In the genomic region with DNA sequence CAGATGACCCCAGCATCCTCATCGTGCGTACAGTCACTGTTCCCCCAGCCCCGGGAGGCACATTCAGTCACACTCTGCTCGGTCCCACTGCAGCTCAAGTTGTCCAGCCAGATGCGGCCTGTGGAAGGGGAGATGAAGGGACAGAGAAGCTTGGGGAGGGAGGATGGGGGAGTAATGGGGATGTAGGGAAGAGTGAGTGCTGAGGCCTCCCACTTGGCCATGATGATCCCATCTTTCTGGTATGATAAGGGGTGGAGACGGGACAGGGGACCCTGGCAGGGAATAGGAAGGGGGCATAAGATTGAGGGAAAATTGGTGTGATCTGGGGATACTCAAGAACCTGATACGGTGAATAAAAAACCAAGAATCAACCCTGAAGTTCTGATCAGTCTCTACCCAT, we compare ENCODE assay signal across 12 cellular contexts. TPM values are rescaled to one million over a fixed set of nuclear protein-coding genes. Genes with fewer than 3 reads are reported as not detected.
A peak's percentile ranks its signal among the peaks of the same experiment; 100 is the strongest.
DNase-seq lines count a peak whose midpoint lies in the region; ATAC-seq and TF ChIP-seq lines count a peak whose summit lies in the region.
"Had no signal": no experiment of that assay in that cellular context is flagged by ENCODE, and none has a peak within 500 bp of the region (broad histone marks: within the 10 kb centered on the region; RNA-seq: fewer than 3 reads in every experiment).

No MANE protein-coding gene starts in this region.

- no peak for DNase-seq in activated CD4-positive, alpha-beta T cell treated with anti-CD3 and anti-CD28 coated beads, Interleukin-2, amount 10 ng/mL, durations not matched to agents 7 days and 5 days
- no peak for DNase-seq in activated CD4-positive, alpha-beta T cell treated with anti-CD3 and anti-CD28 coated beads, Interleukin-2, amount 50 U/mL, for 4 hours
- DNase-seq in GM12865 (ENCODE audit: low read depth) (no peak), nephron progenitor cell (no peak), HT-29 (ENCODE audit: low spot score) (no peak), HK-2 (ENCODE audit: unreplicated experiment) (no peak)
- DNase-seq in activated T-helper 2 cell treated with anti-CD3 and anti-CD28 coated beads, Interferon-gamma antibody, Interleukin-2, Interleukin-4, amounts not matched to agents 10 μg/mL and 5 μg/mL and 100 μg/mL, durations not matched to agents 14 hours and 24 hours and 36 hours (ENCODE audit: low spot score) = no peak
- DNase-seq: activated CD4-positive, alpha-beta T cell treated with anti-CD3 and anti-CD28 coated beads for 36 hours had no signal

- H3K9me3 Mint-ChIP-seq in activated CD4-positive, alpha-beta T cell treated with anti-CD3 and anti-CD28 coated beads, Interleukin-2, amount 10 ng/mL, durations not matched to agents 7 days and 5 days = no peaks in the 10 kb centered on the region
- H3K9me3 Mint-ChIP-seq in activated T-helper 2 cell treated with anti-CD3 and anti-CD28 coated beads, Interferon-gamma antibody, Interleukin-2, Interleukin-4, amounts not matched to agents 10 μg/mL and 5 μg/mL and 100 μg/mL, durations not matched to agents 14 hours and 24 hours and 36 hours = no peaks in the 10 kb centered on the region
- H3K9me3 Mint-ChIP-seq in nephron progenitor cell = no peaks in the 10 kb centered on the region

- TF ChIP-seq CTCF in GM12865 (IDR thresholded peaks at IDR 0.05; ENCODE audit: insufficient read depth, low read depth, low read length, missing control alignments) (no peak), nephron progenitor cell (IDR thresholded peaks at IDR 0.05) (no peak)

- intact Hi-C loops in activated T-helper 2 cell treated with anti-CD3 and anti-CD28 coated beads, Interferon-gamma antibody, Interleukin-2, Interleukin-4, amounts not matched to agents 10 μg/mL and 5 μg/mL and 100 μg/mL, durations not matched to agents 14 hours and 24 hours and 36 hours (cut with micrococcal nuclease) = no loop called here

- ATAC-seq in HG02884 (IDR thresholded peaks at IDR 0.05; ENCODE audit: unreplicated experiment) = no peak
- ATAC-seq: activated CD4-positive, alpha-beta T cell treated with anti-CD3 and anti-CD28 coated beads for 36 hours had no signal

- no peaks in the 10 kb centered on the region for H3K36me3 Mint-ChIP-seq in activated CD4-positive, alpha-beta T cell treated with anti-CD3 and anti-CD28 coated beads, Interleukin-2, amount 10 ng/mL, durations not matched to agents 7 days and 5 days (ENCODE audit: low read depth)
- peaks cover 6% of the 10 kb centered on the region for H3K36me3 Mint-ChIP-seq in activated T-helper 2 cell treated with anti-CD3 and anti-CD28 coated beads, Interferon-gamma antibody, Interleukin-2, Interleukin-4, amounts not matched to agents 10 μg/mL and 5 μg/mL and 100 μg/mL, durations not matched to agents 14 hours and 24 hours and 36 hours (ENCODE audit: low read depth)
- H3K36me3 Mint-ChIP-seq in nephron progenitor cell (ENCODE audit: low read depth) = peaks cover 19% of the 10 kb centered on the region

- POLR2A ChIA-PET in activated CD4-positive, alpha-beta T cell treated with anti-CD3 and anti-CD28 coated beads, Interleukin-2, amount 10 ng/mL, durations not matched to agents 7 days and 5 days (lab: Charles Lee) = interaction anchor here (0.9 kb wide), 1 partner anchor 29 kb away, joined by 3 read pairs; no protein-coding TSS in a partner anchor

- no peak overlapping the region for H3K27ac Mint-ChIP-seq in activated CD4-positive, alpha-beta T cell treated with anti-CD3 and anti-CD28 coated beads, Interleukin-2, amount 10 ng/mL, durations not matched to agents 7 days and 5 days
- H3K27ac Mint-ChIP-seq in activated T-helper 2 cell treated with anti-CD3 and anti-CD28 coated beads, Interferon-gamma antibody, Interleukin-2, Interleukin-4, amounts not matched to agents 10 μg/mL and 5 μg/mL and 100 μg/mL, durations not matched to agents 14 hours and 24 hours and 36 hours = no peak overlapping the region
- H3K27ac Mint-ChIP-seq in nephron progenitor cell = no peak overlapping the region
- H3K27ac Mint-ChIP-seq: activated CD4-positive, alpha-beta T cell treated with anti-CD3 and anti-CD28 coated beads for 36 hours had no signal

- peaks cover 53% of the 10 kb centered on the region for H3K27me3 Mint-ChIP-seq in activated CD4-positive, alpha-beta T cell treated with anti-CD3 and anti-CD28 coated beads, Interleukin-2, amount 10 ng/mL, durations not matched to agents 7 days and 5 days
- peaks cover 23% of the 10 kb centered on the region for H3K27me3 Mint-ChIP-seq in activated T-helper 2 cell treated with anti-CD3 and anti-CD28 coated beads, Interferon-gamma antibody, Interleukin-2, Interleukin-4, amounts not matched to agents 10 μg/mL and 5 μg/mL and 100 μg/mL, durations not matched to agents 14 hours and 24 hours and 36 hours (ENCODE audit: low read depth)
- peaks cover 59% of the 10 kb centered on the region for H3K27me3 Mint-ChIP-seq in nephron progenitor cell (ENCODE audit: low read depth, poor library complexity)

- H3K4me1 Mint-ChIP-seq in activated CD4-positive, alpha-beta T cell treated with anti-CD3 and anti-CD28 coated beads, Interleukin-2, amount 10 ng/mL, durations not matched to agents 7 days and 5 days = peaks cover 19% of the 10 kb centered on the region
- peaks cover 41% of the 10 kb centered on the region for H3K4me1 Mint-ChIP-seq in activated T-helper 2 cell treated with anti-CD3 and anti-CD28 coated beads, Interferon-gamma antibody, Interleukin-2, Interleukin-4, amounts not matched to agents 10 μg/mL and 5 μg/mL and 100 μg/mL, durations not matched to agents 14 hours and 24 hours and 36 hours (ENCODE audit: low read depth)
- H3K4me1 Mint-ChIP-seq in nephron progenitor cell = peaks cover 52% of the 10 kb centered on the region

- H3K4me3 Mint-ChIP-seq in activated CD4-positive, alpha-beta T cell treated with anti-CD3 and anti-CD28 coated beads, Interleukin-2, amount 10 ng/mL, durations not matched to agents 7 days and 5 days = peak overlapping the region; percentile 6
- peak overlapping the region; percentile 79 for H3K4me3 Mint-ChIP-seq in activated T-helper 2 cell treated with anti-CD3 and anti-CD28 coated beads, Interferon-gamma antibody, Interleukin-2, Interleukin-4, amounts not matched to agents 10 μg/mL and 5 μg/mL and 100 μg/mL, durations not matched to agents 14 hours and 24 hours and 36 hours (ENCODE audit: low read depth)
- H3K4me3 Mint-ChIP-seq in nephron progenitor cell = peak overlapping the region; percentile 79

- CTCF ChIA-PET in activated CD4-positive, alpha-beta T cell treated with anti-CD3 and anti-CD28 coated beads, Interleukin-2, amount 10 ng/mL, durations not matched to agents 7 days and 5 days (lab: Charles Lee) = interaction anchor here (0.9 to 2.2 kb wide), 5 partner anchors 10 to 67 kb away, joined by 3 to 5 read pairs (median 4); partner anchors contain the start of genes CCDC142 and TTC31

- H3K4me3 ChIP-seq in GM12865 (ENCODE audit: low read depth, low read length) = peak overlapping the region; percentile 98

RNA-seq across cellular contexts. Expression of gene LOXL3, which starts 3.5 kb away (rescaled TPM):
- total RNA-seq in activated CD4-positive, alpha-beta T cell treated with anti-CD3 and anti-CD28 coated beads, Interleukin-2, amount 10 ng/mL, durations not matched to agents 7 days and 5 days = under 1 TPM; 0.12 to 0.15 TPM
- total RNA-seq in activated T-helper 2 cell treated with anti-CD3 and anti-CD28 coated beads, Interferon-gamma antibody, Interleukin-2, Interleukin-4, amounts not matched to agents 10 μg/mL and 5 μg/mL and 100 μg/mL, durations not matched to agents 14 hours and 24 hours and 36 hours = 1.7 and 2.1 TPM in 2 replicates
- 0.74 and 2.2 TPM in 2 replicates for total RNA-seq in HT-29 (2014; rRNA removed; shearing (Covaris generic))

RNA-seq across cellular contexts. Expression of gene DOK1, which starts 4.3 kb away (rescaled TPM):
- 10 to 100 TPM; 28.0 to 34.4 TPM for total RNA-seq in activated CD4-positive, alpha-beta T cell treated with anti-CD3 and anti-CD28 coated beads, Interleukin-2, amount 10 ng/mL, durations not matched to agents 7 days and 5 days
- 41.0 and 41.4 TPM in 2 replicates for total RNA-seq in activated T-helper 2 cell treated with anti-CD3 and anti-CD28 coated beads, Interferon-gamma antibody, Interleukin-2, Interleukin-4, amounts not matched to agents 10 μg/mL and 5 μg/mL and 100 μg/mL, durations not matched to agents 14 hours and 24 hours and 36 hours
- total RNA-seq in HT-29 (2014; rRNA removed; shearing (Covaris generic)) = 17.9 and 18.3 TPM in 2 replicates

RNA-seq across cellular contexts. Expression of gene HTRA2, which starts 20.5 kb away (rescaled TPM):
- 10 to 100 TPM; 41.6 to 45.8 TPM for total RNA-seq in activated CD4-positive, alpha-beta T cell treated with anti-CD3 and anti-CD28 coated beads, Interleukin-2, amount 10 ng/mL, durations not matched to agents 7 days and 5 days
- 61.5 and 64.1 TPM in 2 replicates for total RNA-seq in activated T-helper 2 cell treated with anti-CD3 and anti-CD28 coated beads, Interferon-gamma antibody, Interleukin-2, Interleukin-4, amounts not matched to agents 10 μg/mL and 5 μg/mL and 100 μg/mL, durations not matched to agents 14 hours and 24 hours and 36 hours
- total RNA-seq in HT-29 (2014; rRNA removed; shearing (Covaris generic)) = 44.7 and 49.2 TPM in 2 replicates

RNA-seq across cellular contexts. Expression of gene AUP1, which starts 20.7 kb away (rescaled TPM):
- 100 to 1,000 TPM; 116 to 136 TPM for total RNA-seq in activated CD4-positive, alpha-beta T cell treated with anti-CD3 and anti-CD28 coated beads, Interleukin-2, amount 10 ng/mL, durations not matched to agents 7 days and 5 days
- total RNA-seq in activated T-helper 2 cell treated with anti-CD3 and anti-CD28 coated beads, Interferon-gamma antibody, Interleukin-2, Interleukin-4, amounts not matched to agents 10 μg/mL and 5 μg/mL and 100 μg/mL, durations not matched to agents 14 hours and 24 hours and 36 hours = 155 TPM in 2 replicates
- 222 and 224 TPM in 2 replicates for total RNA-seq in HT-29 (2014; rRNA removed; shearing (Covaris generic))

RNA-seq across cellular contexts. Expression of gene DQX1, which starts 24.2 kb away (rescaled TPM):
- under 1 TPM; 0.25 to 0.52 TPM for total RNA-seq in activated CD4-positive, alpha-beta T cell treated with anti-CD3 and anti-CD28 coated beads, Interleukin-2, amount 10 ng/mL, durations not matched to agents 7 days and 5 days
- total RNA-seq in activated T-helper 2 cell treated with anti-CD3 and anti-CD28 coated beads, Interferon-gamma antibody, Interleukin-2, Interleukin-4, amounts not matched to agents 10 μg/mL and 5 μg/mL and 100 μg/mL, durations not matched to agents 14 hours and 24 hours and 36 hours = 0.39 and 0.94 TPM in 2 replicates
- total RNA-seq in HT-29 (2014; rRNA removed; shearing (Covaris generic)) = 0.47 and 1.3 TPM in 2 replicates
- total RNA-seq: lung microvascular endothelial cell, NCI-H460, pulmonary artery endothelial cell had no signal

Comparison
In these comparisons a context has a peak if more than half of its experiments do, and no peak if none do; other contexts are left out.
1. H3K4me3 Mint-ChIP-seq: peak in every context shown above with its lines; median percentile 79 in activated T-helper 2 cell treated with anti-CD3 and anti-CD28 coated beads, Interferon-gamma antibody, Interleukin-2, Interleukin-4, amounts not matched to agents 10 μg/mL and 5 μg/mL and 100 μg/mL, durations not matched to agents 14 hours and 24 hours and 36 hours; 79 in nephron progenitor cell; 6 in activated CD4-positive, alpha-beta T cell treated with anti-CD3 and anti-CD28 coated beads, Interleukin-2, amount 10 ng/mL, durations not matched to agents 7 days and 5 days.